Comparison of ENCODE assay signal across 1 cellular context in the genomic region with DNA sequence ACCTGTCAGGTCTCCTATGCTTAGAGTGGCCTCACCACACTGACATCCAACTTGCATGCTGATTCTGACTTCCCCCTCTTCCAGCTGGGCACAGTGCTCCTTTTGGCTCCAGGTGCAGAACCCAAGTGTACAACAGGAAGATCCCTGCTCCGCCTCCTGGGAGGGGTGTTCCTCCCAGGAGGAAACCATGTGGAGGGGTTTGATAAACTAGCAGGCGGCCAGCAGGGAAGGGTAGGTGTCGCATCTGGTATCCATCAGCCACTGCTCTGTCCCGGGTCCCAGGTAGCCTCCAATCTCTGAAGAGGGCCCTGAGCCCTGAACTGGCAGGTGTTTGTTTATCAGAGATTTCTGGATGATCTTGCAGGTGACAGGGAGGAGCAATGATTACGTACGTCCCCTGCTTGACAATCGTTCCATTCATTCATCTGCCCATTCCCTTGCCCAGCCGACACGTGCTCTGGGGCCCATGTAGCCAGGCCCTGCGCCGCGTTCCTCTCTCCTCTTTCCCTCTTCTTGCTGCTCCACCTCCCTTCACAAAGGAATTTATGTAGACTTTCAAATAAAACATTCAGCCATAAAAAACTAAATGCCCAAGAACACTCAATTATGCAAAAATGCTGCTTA.
TF ChIP-seq lines count a peak whose summit lies in the region.

No MANE protein-coding gene starts in this region.

TF ChIP-seq in GM23338, 12 proteins besides CTCF, POLR2A, EP300 and RAD21 (continued from another document):
- TF ChIP-seq, protein P1, sequence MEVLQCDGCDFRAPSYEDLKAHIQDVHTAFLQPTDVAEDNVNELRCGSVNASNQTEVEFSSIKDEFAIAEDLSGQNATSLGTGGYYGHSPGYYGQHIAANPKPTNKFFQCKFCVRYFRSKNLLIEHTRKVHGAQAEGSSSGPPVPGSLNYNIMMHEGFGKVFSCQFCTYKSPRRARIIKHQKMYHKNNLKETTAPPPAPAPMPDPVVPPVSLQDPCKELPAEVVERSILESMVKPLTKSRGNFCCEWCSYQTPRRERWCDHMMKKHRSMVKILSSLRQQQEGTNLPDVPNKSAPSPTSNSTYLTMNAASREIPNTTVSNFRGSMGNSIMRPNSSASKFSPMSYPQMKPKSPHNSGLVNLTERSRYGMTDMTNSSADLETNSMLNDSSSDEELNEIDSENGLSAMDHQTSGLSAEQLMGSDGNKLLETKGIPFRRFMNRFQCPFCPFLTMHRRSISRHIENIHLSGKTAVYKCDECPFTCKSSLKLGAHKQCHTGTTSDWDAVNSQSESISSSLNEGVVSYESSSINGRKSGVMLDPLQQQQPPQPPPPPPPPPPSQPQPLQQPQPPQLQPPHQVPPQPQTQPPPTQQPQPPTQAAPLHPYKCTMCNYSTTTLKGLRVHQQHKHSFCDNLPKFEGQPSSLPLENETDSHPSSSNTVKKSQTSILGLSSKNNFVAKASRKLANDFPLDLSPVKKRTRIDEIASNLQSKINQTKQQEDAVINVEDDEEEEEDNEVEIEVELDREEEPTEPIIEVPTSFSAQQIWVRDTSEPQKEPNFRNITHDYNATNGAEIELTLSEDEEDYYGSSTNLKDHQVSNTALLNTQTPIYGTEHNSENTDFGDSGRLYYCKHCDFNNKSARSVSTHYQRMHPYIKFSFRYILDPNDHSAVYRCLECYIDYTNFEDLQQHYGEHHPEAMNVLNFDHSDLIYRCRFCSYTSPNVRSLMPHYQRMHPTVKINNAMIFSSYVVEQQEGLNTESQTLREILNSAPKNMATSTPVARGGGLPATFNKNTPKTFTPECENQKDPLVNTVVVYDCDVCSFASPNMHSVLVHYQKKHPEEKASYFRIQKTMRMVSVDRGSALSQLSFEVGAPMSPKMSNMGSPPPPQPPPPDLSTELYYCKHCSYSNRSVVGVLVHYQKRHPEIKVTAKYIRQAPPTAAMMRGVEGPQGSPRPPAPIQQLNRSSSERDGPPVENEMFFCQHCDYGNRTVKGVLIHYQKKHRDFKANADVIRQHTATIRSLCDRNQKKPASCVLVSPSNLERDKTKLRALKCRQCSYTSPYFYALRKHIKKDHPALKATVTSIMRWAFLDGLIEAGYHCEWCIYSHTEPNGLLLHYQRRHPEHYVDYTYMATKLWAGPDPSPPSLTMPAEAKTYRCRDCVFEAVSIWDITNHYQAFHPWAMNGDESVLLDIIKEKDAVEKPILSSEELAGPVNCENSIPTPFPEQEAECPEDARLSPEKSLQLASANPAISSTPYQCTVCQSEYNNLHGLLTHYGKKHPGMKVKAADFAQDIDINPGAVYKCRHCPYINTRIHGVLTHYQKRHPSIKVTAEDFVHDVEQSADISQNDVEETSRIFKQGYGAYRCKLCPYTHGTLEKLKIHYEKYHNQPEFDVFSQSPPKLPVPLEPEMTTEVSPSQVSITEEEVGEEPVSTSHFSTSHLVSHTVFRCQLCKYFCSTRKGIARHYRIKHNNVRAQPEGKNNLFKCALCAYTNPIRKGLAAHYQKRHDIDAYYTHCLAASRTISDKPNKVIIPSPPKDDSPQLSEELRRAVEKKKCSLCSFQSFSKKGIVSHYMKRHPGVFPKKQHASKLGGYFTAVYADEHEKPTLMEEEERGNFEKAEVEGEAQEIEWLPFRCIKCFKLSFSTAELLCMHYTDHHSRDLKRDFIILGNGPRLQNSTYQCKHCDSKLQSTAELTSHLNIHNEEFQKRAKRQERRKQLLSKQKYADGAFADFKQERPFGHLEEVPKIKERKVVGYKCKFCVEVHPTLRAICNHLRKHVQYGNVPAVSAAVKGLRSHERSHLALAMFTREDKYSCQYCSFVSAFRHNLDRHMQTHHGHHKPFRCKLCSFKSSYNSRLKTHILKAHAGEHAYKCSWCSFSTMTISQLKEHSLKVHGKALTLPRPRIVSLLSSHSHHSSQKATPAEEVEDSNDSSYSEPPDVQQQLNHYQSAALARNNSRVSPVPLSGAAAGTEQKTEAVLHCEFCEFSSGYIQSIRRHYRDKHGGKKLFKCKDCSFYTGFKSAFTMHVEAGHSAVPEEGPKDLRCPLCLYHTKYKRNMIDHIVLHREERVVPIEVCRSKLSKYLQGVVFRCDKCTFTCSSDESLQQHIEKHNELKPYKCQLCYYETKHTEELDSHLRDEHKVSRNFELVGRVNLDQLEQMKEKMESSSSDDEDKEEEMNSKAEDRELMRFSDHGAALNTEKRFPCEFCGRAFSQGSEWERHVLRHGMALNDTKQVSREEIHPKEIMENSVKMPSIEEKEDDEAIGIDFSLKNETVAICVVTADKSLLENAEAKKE (CRISPR knock-in tag; IDR thresholded peaks at IDR 0.05), result no peak
- TF ChIP-seq EZH2phosphoT487 (IDR thresholded peaks at IDR 0.05; ENCODE audit: unreplicated experiment) (no peak), POLR2AphosphoS5 (IDR thresholded peaks at IDR 0.05; ENCODE audit: low read depth) (no peak), EZH2 (IDR thresholded peaks at IDR 0.05; ENCODE audit: low read depth, unreplicated experiment) (no peak), STAT1 (IDR thresholded peaks at IDR 0.05; ENCODE audit: unreplicated experiment) (no peak), CREB1 (CRISPR knock-in tag; IDR thresholded peaks at IDR 0.05; ENCODE audit: low read depth) (no peak), NANOG (IDR thresholded peaks at IDR 0.05; ENCODE audit: borderline replicate concordance) (no peak), ZNF114 (CRISPR knock-in tag; IDR thresholded peaks at IDR 0.05) (no peak), JUNB (IDR thresholded peaks at IDR 0.05; ENCODE audit: unreplicated experiment) (no peak)
- TF ChIP-seq, protein P2, sequence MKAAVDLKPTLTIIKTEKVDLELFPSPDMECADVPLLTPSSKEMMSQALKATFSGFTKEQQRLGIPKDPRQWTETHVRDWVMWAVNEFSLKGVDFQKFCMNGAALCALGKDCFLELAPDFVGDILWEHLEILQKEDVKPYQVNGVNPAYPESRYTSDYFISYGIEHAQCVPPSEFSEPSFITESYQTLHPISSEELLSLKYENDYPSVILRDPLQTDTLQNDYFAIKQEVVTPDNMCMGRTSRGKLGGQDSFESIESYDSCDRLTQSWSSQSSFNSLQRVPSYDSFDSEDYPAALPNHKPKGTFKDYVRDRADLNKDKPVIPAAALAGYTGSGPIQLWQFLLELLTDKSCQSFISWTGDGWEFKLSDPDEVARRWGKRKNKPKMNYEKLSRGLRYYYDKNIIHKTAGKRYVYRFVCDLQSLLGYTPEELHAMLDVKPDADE (IDR thresholded peaks at IDR 0.05), result no peak
- TF ChIP-seq, protein P3, sequence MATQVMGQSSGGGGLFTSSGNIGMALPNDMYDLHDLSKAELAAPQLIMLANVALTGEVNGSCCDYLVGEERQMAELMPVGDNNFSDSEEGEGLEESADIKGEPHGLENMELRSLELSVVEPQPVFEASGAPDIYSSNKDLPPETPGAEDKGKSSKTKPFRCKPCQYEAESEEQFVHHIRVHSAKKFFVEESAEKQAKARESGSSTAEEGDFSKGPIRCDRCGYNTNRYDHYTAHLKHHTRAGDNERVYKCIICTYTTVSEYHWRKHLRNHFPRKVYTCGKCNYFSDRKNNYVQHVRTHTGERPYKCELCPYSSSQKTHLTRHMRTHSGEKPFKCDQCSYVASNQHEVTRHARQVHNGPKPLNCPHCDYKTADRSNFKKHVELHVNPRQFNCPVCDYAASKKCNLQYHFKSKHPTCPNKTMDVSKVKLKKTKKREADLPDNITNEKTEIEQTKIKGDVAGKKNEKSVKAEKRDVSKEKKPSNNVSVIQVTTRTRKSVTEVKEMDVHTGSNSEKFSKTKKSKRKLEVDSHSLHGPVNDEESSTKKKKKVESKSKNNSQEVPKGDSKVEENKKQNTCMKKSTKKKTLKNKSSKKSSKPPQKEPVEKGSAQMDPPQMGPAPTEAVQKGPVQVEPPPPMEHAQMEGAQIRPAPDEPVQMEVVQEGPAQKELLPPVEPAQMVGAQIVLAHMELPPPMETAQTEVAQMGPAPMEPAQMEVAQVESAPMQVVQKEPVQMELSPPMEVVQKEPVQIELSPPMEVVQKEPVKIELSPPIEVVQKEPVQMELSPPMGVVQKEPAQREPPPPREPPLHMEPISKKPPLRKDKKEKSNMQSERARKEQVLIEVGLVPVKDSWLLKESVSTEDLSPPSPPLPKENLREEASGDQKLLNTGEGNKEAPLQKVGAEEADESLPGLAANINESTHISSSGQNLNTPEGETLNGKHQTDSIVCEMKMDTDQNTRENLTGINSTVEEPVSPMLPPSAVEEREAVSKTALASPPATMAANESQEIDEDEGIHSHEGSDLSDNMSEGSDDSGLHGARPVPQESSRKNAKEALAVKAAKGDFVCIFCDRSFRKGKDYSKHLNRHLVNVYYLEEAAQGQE (IDR thresholded peaks at IDR 0.05; ENCODE audit: unreplicated experiment), result no peak
